ENCODE assay signal across 15 cellular contexts in genomic region chr12:8444536-8445278, GRCh38. TPM values are rescaled to one million over a fixed set of nuclear protein-coding genes. Genes with fewer than 3 reads are reported as not detected.
"Had no signal": no experiment of that assay in that cellular context is flagged by ENCODE, and none has a peak within 500 bp of the region (broad histone marks: within the 10 kb centered on the region; RNA-seq: fewer than 3 reads in every experiment).

No MANE protein-coding gene starts in this region.

RNA-seq across cellular contexts. Expression of gene CLEC6A, which starts 11.1 kb away (rescaled TPM):
- total RNA-seq: activated CD8-positive, alpha-beta memory T cell treated with anti-CD3 and anti-CD28 coated beads, Interleukin-2, amount 10 ng/mL, durations not matched to agents 7 days and 5 days; activated naive CD8-positive, alpha-beta T cell treated with anti-CD3 and anti-CD28 coated beads, Interleukin-2, amount 10 ng/mL, durations not matched to agents 7 days and 5 days; activated T-cell treated with anti-CD3 and anti-CD28 coated beads, Interleukin-2, amount 50 U/mL, for 72 hours; activated T-helper 17 cell treated with anti-CD3 and anti-CD28 coated beads, Interleukin-2, amount 50 U/mL, for 72 hours; ascending aorta; chondrocyte; colonic mucosa; K562; MCF 10A; PC-3; Peyer's patch; SJSA1; T-cell; T-helper 17 cell had no signal
- polyA plus RNA-seq: cardiac muscle cell, K562 had no signal
